ENCODE assay signal across 8 cellular contexts in the genomic region with DNA sequence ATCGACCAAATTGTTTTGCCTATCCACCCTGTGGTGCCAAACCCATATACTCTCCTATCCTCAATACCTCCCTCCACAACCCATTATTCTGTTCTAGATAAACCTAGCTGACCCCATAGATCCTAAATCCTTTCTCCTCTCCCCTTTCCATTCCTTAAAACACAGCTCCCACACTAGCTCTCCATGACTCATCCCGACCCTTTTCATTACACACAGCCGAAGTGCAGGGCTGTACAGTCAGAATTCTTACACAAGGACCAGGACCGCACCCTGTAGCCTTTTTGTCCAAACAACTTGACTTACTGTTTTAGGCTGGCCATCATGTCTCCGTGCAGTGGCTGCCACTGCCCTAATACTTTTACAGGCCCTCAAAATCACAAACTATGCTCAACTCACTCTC. TPM values are rescaled to one million over a fixed set of nuclear protein-coding genes. Genes with fewer than 3 reads are reported as not detected.
A peak's percentile ranks its signal among the peaks of the same experiment; 100 is the strongest.
DNase-seq lines count a peak whose midpoint lies in the region; ATAC-seq, FAIRE-seq and TF ChIP-seq lines count a peak whose summit lies in the region.
"Not testable (repeated sequence)": the region's sequence is repeated elsewhere in the genome, so short reads cannot be mapped to it uniquely, and the experiment has no call there.

No MANE protein-coding gene starts in this region.

- H3K27ac ChIP-seq in CD8-positive, alpha-beta T cell (ENCODE audit: low read depth, low read length); mesenchymal stem cell (ENCODE audit: low read length, poor library complexity, severe bottlenecking): not testable (repeated sequence)

- H3K27me3 Mint-ChIP-seq in CD8-positive, alpha-beta T cell (ENCODE audit: low read depth); T-helper 17 cell; activated naive CD8-positive, alpha-beta T cell; stimulated activated memory B cell treated with anti-CD40 and anti-IgM and Interleukin-4, amounts not matched to agents 10 μg/mL and 1 μg/mL and 100 μg/mL, for 72 hours: not testable (repeated sequence)
- H3K27me3 Mint-ChIP-seq in HFFc6 (ENCODE audit: insufficient read depth): peaks cover 61% of the 10 kb centered on the region

- not testable (repeated sequence) for H2AK5ac ChIP-seq in mesenchymal stem cell (ENCODE audit: low read length, severe bottlenecking)

- POLR2A ChIA-PET in CD8-positive, alpha-beta T cell (lab: Charles Lee): interaction anchor here (0.6 kb wide), 1 partner anchor 49 kb away, joined by 7 read pairs; no protein-coding TSS in a partner anchor

- not testable (repeated sequence) for DNase-seq in CD8-positive, alpha-beta T cell; T-helper 17 cell
- DNase-seq in HFFc6: peak; percentile 17
- peak; percentile 64 for DNase-seq in bronchial epithelial cell (ENCODE audit: low read depth)
- DNase-seq in fibroblast of the aortic adventitia (ENCODE audit: low read depth): peak; percentile 56
- peak; percentile 60 for DNase-seq in mesenchymal stem cell

- not testable (repeated sequence) for H2BK5ac ChIP-seq in mesenchymal stem cell (ENCODE audit: low read depth, low read length, poor library complexity, severe bottlenecking)

- H3K4ac ChIP-seq in mesenchymal stem cell (ENCODE audit: low read depth in 1 of 2, low read length in 2 of 2): not testable (repeated sequence)

- not testable (repeated sequence) for H3K79me1 ChIP-seq in mesenchymal stem cell (replicated peaks; ENCODE audit: low read length, poor library complexity, severe bottlenecking)

- not testable (repeated sequence) for H3K4me2 ChIP-seq in mesenchymal stem cell (ENCODE audit: low read length, poor library complexity, severe bottlenecking)

- H3K18ac ChIP-seq in mesenchymal stem cell (ENCODE audit: low read depth in 1 of 2, low read length in 2 of 2): not testable (repeated sequence)

- not testable (repeated sequence) for H3K4me3 ChIP-seq in CD8-positive, alpha-beta T cell (ENCODE audit: low read depth, low read length); bronchial epithelial cell (ENCODE audit: low read depth, low read length); fibroblast of the aortic adventitia (ENCODE audit: low read depth, low read length); mesenchymal stem cell (ENCODE audit: insufficient read depth in 1 of 2, low read depth in 1 of 2, low read length in 2 of 2)

- not testable (repeated sequence) for TF ChIP-seq CTCF in CD8-positive, alpha-beta T cell (IDR thresholded peaks at IDR 0.05); HFFc6 (IDR thresholded peaks at IDR 0.05); bronchial epithelial cell (IDR thresholded peaks at IDR 0.05; ENCODE audit: insufficient read depth, low read length, severe bottlenecking); fibroblast of the aortic adventitia (IDR thresholded peaks at IDR 0.05; ENCODE audit: insufficient read depth, low read length)

- FAIRE-seq in bronchial epithelial cell (lab: Jason Lieb, UNC): not testable (repeated sequence)

- peaks cover 37% of the 10 kb centered on the region for H3K4me1 Mint-ChIP-seq in CD8-positive, alpha-beta T cell (ENCODE audit: low read depth)
- peaks cover 19% of the 10 kb centered on the region for H3K4me1 Mint-ChIP-seq in HFFc6 (ENCODE audit: low read depth)
- peaks cover 43% of the 10 kb centered on the region for H3K4me1 Mint-ChIP-seq in T-helper 17 cell
- H3K4me1 Mint-ChIP-seq in activated naive CD8-positive, alpha-beta T cell (ENCODE audit: low read depth): peaks cover 35% of the 10 kb centered on the region
- peaks cover 27% of the 10 kb centered on the region for H3K4me1 Mint-ChIP-seq in stimulated activated memory B cell treated with anti-CD40 and anti-IgM and Interleukin-4, amounts not matched to agents 10 μg/mL and 1 μg/mL and 100 μg/mL, for 72 hours

- H2BK12ac ChIP-seq in mesenchymal stem cell (ENCODE audit: low read length in 2 of 2): not testable (repeated sequence)

- H2BK120ac ChIP-seq in mesenchymal stem cell (ENCODE audit: low read depth, low read length): not testable (repeated sequence)

- CTCF ChIA-PET in CD8-positive, alpha-beta T cell (lab: Charles Lee): interaction anchor here (1.7 to 4.0 kb wide), 3 partner anchors 30 to 44 kb away, joined by 6 to 40 read pairs (median 22); partner anchors contain the start of genes TAPBP and ZBTB22

- H3K27me3 ChIP-seq in CD8-positive, alpha-beta T cell (ENCODE audit: insufficient read depth, low read length); bronchial epithelial cell (ENCODE audit: control insufficient read depth, insufficient read depth, low read length): not testable (repeated sequence)
- H3K27me3 ChIP-seq in mesenchymal stem cell (ENCODE audit: control insufficient read depth in 1 of 2, insufficient read depth in 1 of 2, low read length in 2 of 2): peaks cover 0 to 54% of the 10 kb centered on the region in 2 experiments

- not testable (repeated sequence) for H4K91ac ChIP-seq in mesenchymal stem cell (ENCODE audit: low read length)

- not testable (repeated sequence) for H3K14ac ChIP-seq in mesenchymal stem cell (ENCODE audit: low read length in 2 of 2)

- H4K8ac ChIP-seq in mesenchymal stem cell (ENCODE audit: low read length): not testable (repeated sequence)

- H2BK15ac ChIP-seq in mesenchymal stem cell (ENCODE audit: low read depth, poor library complexity, severe bottlenecking): not testable (repeated sequence)

- 56% methylated on average over 5 of the region's 5 CpGs for WGBS in mesenchymal stem cell

- intact Hi-C loops in CD8-positive, alpha-beta T cell (cut with DNase I, micrococcal nuclease): loop anchor here in 1 of 2 experiments (10.0 kb wide), 1 partner anchor 228 kb away; no protein-coding TSS in a partner anchor

- not testable (repeated sequence) for H3K36me3 ChIP-seq in CD8-positive, alpha-beta T cell (ENCODE audit: insufficient read depth, low read length); bronchial epithelial cell (ENCODE audit: control insufficient read depth, insufficient read depth, low read length); mesenchymal stem cell (ENCODE audit: control insufficient read depth in 1 of 2, insufficient read depth in 2 of 2, low read depth in 1 of 2, low read length in 2 of 2)

- not testable (repeated sequence) for H3K36me3 Mint-ChIP-seq in CD8-positive, alpha-beta T cell; HFFc6 (ENCODE audit: low read depth); T-helper 17 cell (ENCODE audit: low read depth); activated naive CD8-positive, alpha-beta T cell; stimulated activated memory B cell treated with anti-CD40 and anti-IgM and Interleukin-4, amounts not matched to agents 10 μg/mL and 1 μg/mL and 100 μg/mL, for 72 hours

- not testable (repeated sequence) for H3K4me3 Mint-ChIP-seq in CD8-positive, alpha-beta T cell; HFFc6; T-helper 17 cell; activated naive CD8-positive, alpha-beta T cell; stimulated activated memory B cell treated with anti-CD40 and anti-IgM and Interleukin-4, amounts not matched to agents 10 μg/mL and 1 μg/mL and 100 μg/mL, for 72 hours

- peak overlapping the region; percentile 11 for H3K27ac Mint-ChIP-seq in CD8-positive, alpha-beta T cell
- H3K27ac Mint-ChIP-seq in HFFc6: not testable (repeated sequence)
- H3K27ac Mint-ChIP-seq in T-helper 17 cell: peak overlapping the region; percentile 47
- H3K27ac Mint-ChIP-seq in activated naive CD8-positive, alpha-beta T cell: peak overlapping the region; percentile 23
- peak overlapping the region; percentile 17 for H3K27ac Mint-ChIP-seq in stimulated activated memory B cell treated with anti-CD40 and anti-IgM and Interleukin-4, amounts not matched to agents 10 μg/mL and 1 μg/mL and 100 μg/mL, for 72 hours

- not testable (repeated sequence) for H3K9me3 ChIP-seq in CD8-positive, alpha-beta T cell (ENCODE audit: low read length); T-helper 17 cell (ENCODE audit: control insufficient read depth, low read length, poor library complexity, severe bottlenecking); mesenchymal stem cell (ENCODE audit: control insufficient read depth, low read length)

- peak overlapping the region; percentile 36 for H3K9ac ChIP-seq in mesenchymal stem cell (ENCODE audit: low read length)

- H3K4me1 ChIP-seq in CD8-positive, alpha-beta T cell (ENCODE audit: insufficient read depth, low read length): peaks cover 30% of the 10 kb centered on the region
- H3K4me1 ChIP-seq in mesenchymal stem cell (ENCODE audit: control insufficient read depth, insufficient read depth, low read depth, low read length): not testable (repeated sequence)

- H3K9me3 Mint-ChIP-seq in CD8-positive, alpha-beta T cell; HFFc6; activated naive CD8-positive, alpha-beta T cell (ENCODE audit: low read depth); stimulated activated memory B cell treated with anti-CD40 and anti-IgM and Interleukin-4, amounts not matched to agents 10 μg/mL and 1 μg/mL and 100 μg/mL, for 72 hours: not testable (repeated sequence)

- not testable (repeated sequence) for H2AFZ ChIP-seq in mesenchymal stem cell (ENCODE audit: low read depth, low read length)

- not testable (repeated sequence) for ATAC-seq in CD8-positive, alpha-beta T cell; T-helper 17 cell; stimulated activated memory B cell treated with anti-CD40 and anti-IgM and Interleukin-4, amounts not matched to agents 10 μg/mL and 1 μg/mL and 100 μg/mL, for 72 hours

- not testable (repeated sequence) for H3K23ac ChIP-seq in mesenchymal stem cell (ENCODE audit: low read length in 2 of 2)

RNA-seq across cellular contexts. Expression of gene DAXX, which starts 24.2 kb away (rescaled TPM):
- 10 to 100 TPM; 13.7 to 14.2 TPM for total RNA-seq in CD8-positive, alpha-beta T cell
- total RNA-seq in HFFc6 (2021; fragmentation: NEBNext Ultra II Directional; extraction: Animal tissue kit (Norgen Biotek cat#: 25700)): 10 to 100 TPM; 44.9 to 53.2 (median 50.4) TPM
- total RNA-seq in T-helper 17 cell (10 to 100 TPM; 34.5 to 49.0 TPM), bronchial epithelial cell (27.4 and 53.1 TPM in 2 replicates), fibroblast of the aortic adventitia (ENCODE audit: low replicate concordance) (42.2 and 149 TPM in 2 replicates)
- 35.8 TPM for polyA plus RNA-seq in mesenchymal stem cell (2013, experiment 1 of 2)
- 34.9 TPM for polyA plus RNA-seq in mesenchymal stem cell (2013, experiment 2 of 2)

RNA-seq across cellular contexts. Expression of gene ZBTB22, which starts 29.4 kb away (rescaled TPM):
- 1 to 10 TPM; 8.8 to 9.3 TPM for total RNA-seq in CD8-positive, alpha-beta T cell
- total RNA-seq in HFFc6 (2021; fragmentation: NEBNext Ultra II Directional; extraction: Animal tissue kit (Norgen Biotek cat#: 25700)): 10 to 100 TPM; 15.2 to 19.9 (median 17.0) TPM
- 10 to 100 TPM; 17.1 to 20.2 TPM for total RNA-seq in T-helper 17 cell
- 13.2 and 20.1 TPM in 2 replicates for total RNA-seq in bronchial epithelial cell
- total RNA-seq in fibroblast of the aortic adventitia (ENCODE audit: low replicate concordance): 9.0 and 12.8 TPM in 2 replicates
- 11.3 TPM for polyA plus RNA-seq in mesenchymal stem cell (2013, experiment 1 of 2)
- polyA plus RNA-seq in mesenchymal stem cell (2013, experiment 2 of 2): 10.6 TPM

RNA-seq across cellular contexts. Expression of gene TAPBP, which starts 33.1 kb away (rescaled TPM):
- 100 to 1,000 TPM; 246 TPM for total RNA-seq in CD8-positive, alpha-beta T cell
- total RNA-seq in HFFc6 (2021; fragmentation: NEBNext Ultra II Directional; extraction: Animal tissue kit (Norgen Biotek cat#: 25700)): 100 to 1,000 TPM in 5 of 6 experiments, 10 to 100 TPM in 1; 88.7 to 118 (median 104) TPM
- total RNA-seq in T-helper 17 cell: 100 to 1,000 TPM; 269 to 344 TPM
- total RNA-seq in bronchial epithelial cell: 11.6 and 24.3 TPM in 2 replicates
- total RNA-seq in fibroblast of the aortic adventitia (ENCODE audit: low replicate concordance): 50.2 and 86.2 TPM in 2 replicates
- polyA plus RNA-seq in mesenchymal stem cell (2013, experiment 1 of 2): 180 TPM
- polyA plus RNA-seq in mesenchymal stem cell (2013, experiment 2 of 2): 172 TPM

RNA-seq across cellular contexts. Expression of gene KIFC1, which starts 44.7 kb away (rescaled TPM):
- 1 to 10 TPM; 1.6 to 2.1 TPM for total RNA-seq in CD8-positive, alpha-beta T cell
- 10 to 100 TPM; 20.6 to 43.5 (median 38.6) TPM for total RNA-seq in HFFc6 (2021; fragmentation: NEBNext Ultra II Directional; extraction: Animal tissue kit (Norgen Biotek cat#: 25700))
- total RNA-seq in T-helper 17 cell (1 to 10 TPM; 1.3 to 3.7 TPM), bronchial epithelial cell (0.26 TPM in 2 replicates), fibroblast of the aortic adventitia (ENCODE audit: low replicate concordance) (49.3 TPM in 1 of 2 replicates, not detected in the other)
- 4.9 TPM for polyA plus RNA-seq in mesenchymal stem cell (2013, experiment 1 of 2)
- 5.1 TPM for polyA plus RNA-seq in mesenchymal stem cell (2013, experiment 2 of 2)

RNA-seq across cellular contexts. Expression of gene RGL2, which starts 48.2 kb away (rescaled TPM):
- total RNA-seq in CD8-positive, alpha-beta T cell: 10 to 100 TPM; 28.8 to 29.7 TPM
- 10 to 100 TPM; 26.7 to 31.6 (median 27.9) TPM for total RNA-seq in HFFc6 (2021; fragmentation: NEBNext Ultra II Directional; extraction: Animal tissue kit (Norgen Biotek cat#: 25700))
- total RNA-seq in T-helper 17 cell: 10 to 100 TPM; 42.1 to 56.2 TPM
- 22.6 and 27.7 TPM in 2 replicates for total RNA-seq in bronchial epithelial cell
- total RNA-seq in fibroblast of the aortic adventitia (ENCODE audit: low replicate concordance): 25.8 and 27.9 TPM in 2 replicates
- 36.7 TPM for polyA plus RNA-seq in mesenchymal stem cell (2013, experiment 1 of 2)
- polyA plus RNA-seq in mesenchymal stem cell (2013, experiment 2 of 2): 36.6 TPM
